ENCODE assay signal across 1 cellular context in the genomic region with DNA sequence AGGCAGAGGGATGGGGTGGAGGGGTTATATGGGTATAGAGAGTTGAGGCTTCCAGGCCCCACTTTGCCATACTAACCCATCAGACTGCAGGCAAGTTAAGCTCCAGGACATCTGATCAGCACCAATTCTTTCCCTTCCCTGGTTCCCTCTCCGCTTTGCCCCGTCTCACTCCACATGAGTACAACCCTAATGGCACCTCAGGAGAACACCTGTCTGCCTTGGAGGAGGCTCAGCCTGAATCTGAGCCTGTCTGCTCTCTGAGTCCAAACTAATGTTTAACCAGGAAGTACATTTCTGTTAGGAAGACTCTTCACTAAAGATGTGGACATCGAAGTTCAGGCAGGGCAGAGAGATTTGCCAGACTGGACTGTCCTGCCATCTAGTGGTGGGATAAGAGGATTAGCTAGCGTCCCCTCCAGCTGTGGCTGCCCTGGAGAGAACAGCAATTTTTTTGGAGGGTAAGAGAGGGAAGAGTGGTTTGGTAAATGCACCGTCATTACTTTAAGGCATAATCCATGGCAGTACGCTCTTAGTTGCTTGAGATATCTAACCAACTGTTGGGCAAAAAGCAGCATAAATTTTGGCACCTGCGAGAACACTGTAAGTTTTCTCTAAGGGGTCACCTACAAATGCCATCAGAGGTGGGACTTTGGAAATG.
TF ChIP-seq lines count a peak whose summit lies in the region.

No MANE protein-coding gene starts in this region.

TF ChIP-seq in HepG2, 621 proteins besides CTCF, POLR2A, EP300 and RAD21 (continued from another document and continues in another):
- TF ChIP-seq, protein P1, sequence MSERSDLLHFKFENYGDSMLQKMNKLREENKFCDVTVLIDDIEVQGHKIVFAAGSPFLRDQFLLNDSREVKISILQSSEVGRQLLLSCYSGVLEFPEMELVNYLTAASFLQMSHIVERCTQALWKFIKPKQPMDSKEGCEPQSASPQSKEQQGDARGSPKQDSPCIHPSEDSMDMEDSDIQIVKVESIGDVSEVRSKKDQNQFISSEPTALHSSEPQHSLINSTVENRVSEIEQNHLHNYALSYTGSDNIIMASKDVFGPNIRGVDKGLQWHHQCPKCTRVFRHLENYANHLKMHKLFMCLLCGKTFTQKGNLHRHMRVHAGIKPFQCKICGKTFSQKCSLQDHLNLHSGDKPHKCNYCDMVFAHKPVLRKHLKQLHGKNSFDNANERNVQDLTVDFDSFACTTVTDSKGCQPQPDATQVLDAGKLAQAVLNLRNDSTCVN (CRISPR knock-in tag; IDR thresholded peaks at IDR 0.05; ENCODE audit: borderline replicate concordance), result no peak
- TF ChIP-seq ARHGAP35 (CRISPR knock-in tag; IDR thresholded peaks at IDR 0.05; ENCODE audit: borderline replicate concordance) (no peak), TOE1 (CRISPR knock-in tag; IDR thresholded peaks at IDR 0.05) (no peak), NFE2 (CRISPR knock-in tag; IDR thresholded peaks at IDR 0.05) (no peak), SAP130 (CRISPR knock-in tag; IDR thresholded peaks at IDR 0.05; ENCODE audit: low read depth) (peak; percentile 61), TARDBP (CRISPR knock-in tag; IDR thresholded peaks at IDR 0.05) (0 out of 2 replicates have a peak, but pooled peaks have one; percentile 43), ATF7-NPFF (CRISPR knock-in tag; IDR thresholded peaks at IDR 0.05; ENCODE audit: low read depth) (no peak), ZNF83 (CRISPR knock-in tag; IDR thresholded peaks at IDR 0.05; ENCODE audit: borderline replicate concordance) (no peak), HCFC1 (IDR thresholded peaks at IDR 0.05; ENCODE audit: low read depth, low read length) (no peak), MED1 (CRISPR knock-in tag; IDR thresholded peaks at IDR 0.05) (peak; percentile 49), ZNF550 (CRISPR knock-in tag; IDR thresholded peaks at IDR 0.05; ENCODE audit: borderline replicate concordance) (no peak), THAP11 (CRISPR knock-in tag; IDR thresholded peaks at IDR 0.05) (peak; percentile 66), NFE2L2 (IDR thresholded peaks at IDR 0.05; ENCODE audit: low read length) (peak; percentile 52), AKAP8 (CRISPR knock-in tag; IDR thresholded peaks at IDR 0.05) (no peak), ZNF616 (CRISPR knock-in tag; IDR thresholded peaks at IDR 0.05; ENCODE audit: low read depth) (no peak), CBX2 (IDR thresholded peaks at IDR 0.05; ENCODE audit: low read depth, low read length) (no peak), CBX2 (CRISPR knock-in tag; IDR thresholded peaks at IDR 0.05; ENCODE audit: low read depth) (no peak), ZNF253 (CRISPR knock-in tag; IDR thresholded peaks at IDR 0.05; ENCODE audit: borderline replicate concordance) (no peak), KLF16 (CRISPR knock-in tag; IDR thresholded peaks at IDR 0.05) (0 out of 4 replicates have a peak, but pooled peaks of 1 of the 2 experiments have one; percentile 60), RBM22 (optimal IDR thresholded peaks at IDR 0.05; ENCODE audit: low read length) (no peak), DDIT3 (CRISPR knock-in tag; IDR thresholded peaks at IDR 0.05) (no peak), BRCA1 (CRISPR knock-in tag; IDR thresholded peaks at IDR 0.05) (no peak), ZSCAN22 (CRISPR knock-in tag; IDR thresholded peaks at IDR 0.05) (no peak), ARNT2 (CRISPR knock-in tag; IDR thresholded peaks at IDR 0.05; ENCODE audit: low read depth) (no peak), POGK (CRISPR knock-in tag; conservative IDR thresholded peaks at IDR 0.05) (no peak), EHMT2 (IDR thresholded peaks at IDR 0.05; ENCODE audit: borderline replicate concordance, low read depth, low read length) (no peak), TGIF2 (CRISPR knock-in tag; IDR thresholded peaks at IDR 0.05) (no peak), ZFP37 (CRISPR knock-in tag; IDR thresholded peaks at IDR 0.05; ENCODE audit: borderline replicate concordance) (no peak), RXRB (CRISPR knock-in tag; IDR thresholded peaks at IDR 0.05; ENCODE audit: borderline replicate concordance) (peak; percentile 57), SETDB1 (CRISPR knock-in tag; IDR thresholded peaks at IDR 0.05; ENCODE audit: borderline replicate concordance) (no peak), HNF4G (IDR thresholded peaks at IDR 0.05; ENCODE audit: borderline replicate concordance, low read depth, low read length) (no peak), HNF4G (CRISPR knock-in tag; IDR thresholded peaks at IDR 0.05; ENCODE audit: borderline replicate concordance, low read depth) (no peak), UBTF (CRISPR knock-in tag; IDR thresholded peaks at IDR 0.05) (no peak), ETV5 (CRISPR knock-in tag; IDR thresholded peaks at IDR 0.05; ENCODE audit: borderline replicate concordance) (peak; percentile 57; the same call in 1 of the 2 replicates), ZBTB43 (CRISPR knock-in tag; conservative IDR thresholded peaks at IDR 0.05) (no peak), PCBP2 (optimal IDR thresholded peaks at IDR 0.05; ENCODE audit: low read depth, low read length, poor library complexity, severe bottlenecking) (no peak), ZFP36L1 (CRISPR knock-in tag; IDR thresholded peaks at IDR 0.05) (no peak), TFAP4 (IDR thresholded peaks at IDR 0.05; ENCODE audit: borderline replicate concordance, low read depth) (peak; percentile 40; the same call in 1 of the 2 replicates), MAX (IDR thresholded peaks at IDR 0.05) (peak; percentile 26; the same call in 1 of the 2 replicates), ZNF792 (CRISPR knock-in tag; IDR thresholded peaks at IDR 0.05) (no peak), ZNF607 (CRISPR knock-in tag; IDR thresholded peaks at IDR 0.05; ENCODE audit: borderline replicate concordance) (no peak)
- TF ChIP-seq, protein P2, sequence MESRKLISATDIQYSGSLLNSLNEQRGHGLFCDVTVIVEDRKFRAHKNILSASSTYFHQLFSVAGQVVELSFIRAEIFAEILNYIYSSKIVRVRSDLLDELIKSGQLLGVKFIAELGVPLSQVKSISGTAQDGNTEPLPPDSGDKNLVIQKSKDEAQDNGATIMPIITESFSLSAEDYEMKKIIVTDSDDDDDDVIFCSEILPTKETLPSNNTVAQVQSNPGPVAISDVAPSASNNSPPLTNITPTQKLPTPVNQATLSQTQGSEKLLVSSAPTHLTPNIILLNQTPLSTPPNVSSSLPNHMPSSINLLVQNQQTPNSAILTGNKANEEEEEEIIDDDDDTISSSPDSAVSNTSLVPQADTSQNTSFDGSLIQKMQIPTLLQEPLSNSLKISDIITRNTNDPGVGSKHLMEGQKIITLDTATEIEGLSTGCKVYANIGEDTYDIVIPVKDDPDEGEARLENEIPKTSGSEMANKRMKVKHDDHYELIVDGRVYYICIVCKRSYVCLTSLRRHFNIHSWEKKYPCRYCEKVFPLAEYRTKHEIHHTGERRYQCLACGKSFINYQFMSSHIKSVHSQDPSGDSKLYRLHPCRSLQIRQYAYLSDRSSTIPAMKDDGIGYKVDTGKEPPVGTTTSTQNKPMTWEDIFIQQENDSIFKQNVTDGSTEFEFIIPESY (CRISPR knock-in tag; IDR thresholded peaks at IDR 0.05), result no peak; the same call in 1 of the 2 replicates
- TF ChIP-seq, protein P3, sequence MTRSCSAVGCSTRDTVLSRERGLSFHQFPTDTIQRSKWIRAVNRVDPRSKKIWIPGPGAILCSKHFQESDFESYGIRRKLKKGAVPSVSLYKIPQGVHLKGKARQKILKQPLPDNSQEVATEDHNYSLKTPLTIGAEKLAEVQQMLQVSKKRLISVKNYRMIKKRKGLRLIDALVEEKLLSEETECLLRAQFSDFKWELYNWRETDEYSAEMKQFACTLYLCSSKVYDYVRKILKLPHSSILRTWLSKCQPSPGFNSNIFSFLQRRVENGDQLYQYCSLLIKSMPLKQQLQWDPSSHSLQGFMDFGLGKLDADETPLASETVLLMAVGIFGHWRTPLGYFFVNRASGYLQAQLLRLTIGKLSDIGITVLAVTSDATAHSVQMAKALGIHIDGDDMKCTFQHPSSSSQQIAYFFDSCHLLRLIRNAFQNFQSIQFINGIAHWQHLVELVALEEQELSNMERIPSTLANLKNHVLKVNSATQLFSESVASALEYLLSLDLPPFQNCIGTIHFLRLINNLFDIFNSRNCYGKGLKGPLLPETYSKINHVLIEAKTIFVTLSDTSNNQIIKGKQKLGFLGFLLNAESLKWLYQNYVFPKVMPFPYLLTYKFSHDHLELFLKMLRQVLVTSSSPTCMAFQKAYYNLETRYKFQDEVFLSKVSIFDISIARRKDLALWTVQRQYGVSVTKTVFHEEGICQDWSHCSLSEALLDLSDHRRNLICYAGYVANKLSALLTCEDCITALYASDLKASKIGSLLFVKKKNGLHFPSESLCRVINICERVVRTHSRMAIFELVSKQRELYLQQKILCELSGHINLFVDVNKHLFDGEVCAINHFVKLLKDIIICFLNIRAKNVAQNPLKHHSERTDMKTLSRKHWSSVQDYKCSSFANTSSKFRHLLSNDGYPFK (CRISPR knock-in tag; IDR thresholded peaks at IDR 0.05; ENCODE audit: borderline replicate concordance), result no peak
- TF ChIP-seq, protein P4, sequence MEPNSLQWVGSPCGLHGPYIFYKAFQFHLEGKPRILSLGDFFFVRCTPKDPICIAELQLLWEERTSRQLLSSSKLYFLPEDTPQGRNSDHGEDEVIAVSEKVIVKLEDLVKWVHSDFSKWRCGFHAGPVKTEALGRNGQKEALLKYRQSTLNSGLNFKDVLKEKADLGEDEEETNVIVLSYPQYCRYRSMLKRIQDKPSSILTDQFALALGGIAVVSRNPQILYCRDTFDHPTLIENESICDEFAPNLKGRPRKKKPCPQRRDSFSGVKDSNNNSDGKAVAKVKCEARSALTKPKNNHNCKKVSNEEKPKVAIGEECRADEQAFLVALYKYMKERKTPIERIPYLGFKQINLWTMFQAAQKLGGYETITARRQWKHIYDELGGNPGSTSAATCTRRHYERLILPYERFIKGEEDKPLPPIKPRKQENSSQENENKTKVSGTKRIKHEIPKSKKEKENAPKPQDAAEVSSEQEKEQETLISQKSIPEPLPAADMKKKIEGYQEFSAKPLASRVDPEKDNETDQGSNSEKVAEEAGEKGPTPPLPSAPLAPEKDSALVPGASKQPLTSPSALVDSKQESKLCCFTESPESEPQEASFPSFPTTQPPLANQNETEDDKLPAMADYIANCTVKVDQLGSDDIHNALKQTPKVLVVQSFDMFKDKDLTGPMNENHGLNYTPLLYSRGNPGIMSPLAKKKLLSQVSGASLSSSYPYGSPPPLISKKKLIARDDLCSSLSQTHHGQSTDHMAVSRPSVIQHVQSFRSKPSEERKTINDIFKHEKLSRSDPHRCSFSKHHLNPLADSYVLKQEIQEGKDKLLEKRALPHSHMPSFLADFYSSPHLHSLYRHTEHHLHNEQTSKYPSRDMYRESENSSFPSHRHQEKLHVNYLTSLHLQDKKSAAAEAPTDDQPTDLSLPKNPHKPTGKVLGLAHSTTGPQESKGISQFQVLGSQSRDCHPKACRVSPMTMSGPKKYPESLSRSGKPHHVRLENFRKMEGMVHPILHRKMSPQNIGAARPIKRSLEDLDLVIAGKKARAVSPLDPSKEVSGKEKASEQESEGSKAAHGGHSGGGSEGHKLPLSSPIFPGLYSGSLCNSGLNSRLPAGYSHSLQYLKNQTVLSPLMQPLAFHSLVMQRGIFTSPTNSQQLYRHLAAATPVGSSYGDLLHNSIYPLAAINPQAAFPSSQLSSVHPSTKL (CRISPR knock-in tag; IDR thresholded peaks at IDR 0.05), result peak; percentile 56; the same call in 1 of the 2 replicates
